10 cellular contexts compared by ENCODE assay signal in genomic region chr16:24580665-24581064, GRCh38. TPM values are rescaled to one million over a fixed set of nuclear protein-coding genes. Genes with fewer than 3 reads are reported as not detected.
DNase-seq lines count a peak whose midpoint lies in the region; ATAC-seq and TF ChIP-seq lines count a peak whose summit lies in the region.
"Had no signal": no experiment of that assay in that cellular context is flagged by ENCODE, and none has a peak within 500 bp of the region (broad histone marks: within the 10 kb centered on the region; RNA-seq: fewer than 3 reads in every experiment).

No MANE protein-coding gene starts in this region.

- DNase-seq in MCF 10A (ENCODE audit: unreplicated experiment) (peak; percentile 35), breast epithelium (ENCODE audit: low spot score in 2 of 2) (no peak), upper lobe of right lung (no peak), NCI-H82 treated with DMSO at 0.1 percent for 48 hours (lab: John Stamatoyannopoulos, UW; ENCODE audit: unreplicated experiment) (no peak)
- DNase-seq: CD4-positive, CD25-positive, alpha-beta regulatory T cell had no signal

- no TSS peak for BruUV-seq in MCF 10A (replicated peaks; lab: Mats Ljungman, UMichigan)

- H3K9me3 Mint-ChIP-seq in MCF 10A (ENCODE audit: unreplicated experiment) = no peaks in the 10 kb centered on the region

- H3K36me3 ChIP-seq in breast epithelium (no peaks in the 10 kb centered on the region), gastroesophageal sphincter (no peaks in the 10 kb centered on the region), upper lobe of right lung (no peaks in the 10 kb centered on the region)

- peaks cover 7% of the 10 kb centered on the region for H3K36me3 Mint-ChIP-seq in MCF 10A (ENCODE audit: insufficient read depth, unreplicated experiment)
- H3K36me3 Mint-ChIP-seq: CD4-positive, CD25-positive, alpha-beta regulatory T cell had no signal

- H3K27me3 Mint-ChIP-seq in MCF 10A (ENCODE audit: insufficient read depth, unreplicated experiment) = no peaks in the 10 kb centered on the region

- POLR2A ChIA-PET in MCF 10A (lab: Yijun Ruan, JAX) = interaction anchor here (0.9 to 1.9 kb wide), 5 partner anchors 14 to 210 kb away, joined by 3 to 7 read pairs (median 3); no protein-coding TSS in a partner anchor

- peaks cover 10% of the 10 kb centered on the region for H3K4me1 Mint-ChIP-seq in MCF 10A (ENCODE audit: insufficient read depth, unreplicated experiment)
- H3K4me1 Mint-ChIP-seq: CD4-positive, CD25-positive, alpha-beta regulatory T cell had no signal

- TF ChIP-seq POLR2A in breast epithelium (IDR thresholded peaks at IDR 0.05) = no peak
- TF ChIP-seq POLR2A in gastroesophageal sphincter (IDR thresholded peaks at IDR 0.05) = no peak

- TF ChIP-seq CTCF in MCF 10A (IDR thresholded peaks at IDR 0.05; ENCODE audit: unreplicated experiment) = peak; percentile 59
- TF ChIP-seq CTCF in breast epithelium (IDR thresholded peaks at IDR 0.05) = no peak
- TF ChIP-seq CTCF in gastroesophageal sphincter (IDR thresholded peaks at IDR 0.05) = peak in 3 of 4 experiments; percentile 30 to 61 (median 41)
- TF ChIP-seq CTCF in upper lobe of right lung (IDR thresholded peaks at IDR 0.05) = peak; percentile 32

- H3K27me3 ChIP-seq in breast epithelium (no peaks in the 10 kb centered on the region), gastroesophageal sphincter (no peaks in the 10 kb centered on the region), upper lobe of right lung (no peaks in the 10 kb centered on the region)

- peak overlapping the region; percentile 27 for H3K27ac Mint-ChIP-seq in MCF 10A (ENCODE audit: low read depth, unreplicated experiment)

- H3K4me1 ChIP-seq in breast epithelium = no peaks in the 10 kb centered on the region
- no peaks in the 10 kb centered on the region for H3K4me1 ChIP-seq in gastroesophageal sphincter
- no peaks in the 10 kb centered on the region for H3K4me1 ChIP-seq in upper lobe of right lung

- intact Hi-C loops in MCF 10A (cut with micrococcal nuclease) = loop anchor here (1.0 to 10.0 kb wide), 3 partner anchors 109 to 220 kb away; no protein-coding TSS in a partner anchor
- intact Hi-C loops in breast epithelium (cut with DNase I; ENCODE audit: low total_unique reads) = no loop called here
- intact Hi-C loops in upper lobe of right lung (cut with DNase I) = no loop called here

- ATAC-seq in SK-N-SH treated with all-trans-retinoic acid at 6 μM for 48 hours (peak; percentile 46; the same call in 1 of the 3 replicates), gastroesophageal sphincter (no peak), upper lobe of right lung (no peak), GM19023 (IDR thresholded peaks at IDR 0.05; ENCODE audit: unreplicated experiment) (no peak)
- ATAC-seq in activated CD4-positive, CD25-positive, alpha-beta regulatory T cell treated with anti-CD3 and anti-CD28 coated beads, Interleukin-2, amount 50 U/mL, for 24 hours = no peak
- ATAC-seq: esophagus mucosa had no signal

- no peak overlapping the region for H3K4me3 Mint-ChIP-seq in MCF 10A (ENCODE audit: unreplicated experiment)
- H3K4me3 Mint-ChIP-seq: CD4-positive, CD25-positive, alpha-beta regulatory T cell had no signal

- H3K27ac ChIP-seq in breast epithelium (no peak overlapping the region), gastroesophageal sphincter (no peak overlapping the region), upper lobe of right lung (no peak overlapping the region)

- H3K9me3 ChIP-seq in breast epithelium (no peaks in the 10 kb centered on the region), gastroesophageal sphincter (no peaks in the 10 kb centered on the region), upper lobe of right lung (no peaks in the 10 kb centered on the region)

- CTCF ChIA-PET in MCF 10A (lab: Yijun Ruan, JAX) = interaction anchor here (0.6 to 5.8 kb wide), 29 partner anchors 8 to 1425 kb away, joined by 3 to 65 read pairs (median 3); no protein-coding TSS in a partner anchor

- WGBS in gastroesophageal sphincter (ENCODE audit: low coverage in 1 of 2), 2 donors = 11 to 21% methylated on average over 1 to 5 of the region's 5 CpGs

- H3K4me3 ChIP-seq in breast epithelium (no peak overlapping the region), gastroesophageal sphincter (no peak overlapping the region), upper lobe of right lung (no peak overlapping the region)

- TF ChIP-seq EP300 in gastroesophageal sphincter (IDR thresholded peaks at IDR 0.05) = no peak

TF ChIP-seq in SK-N-SH treated with all-trans-retinoic acid at 6 μM for 48 hours, 23 proteins besides CTCF, POLR2A, EP300 and RAD21 (continues in another document):
- TF ChIP-seq, protein P1, sequence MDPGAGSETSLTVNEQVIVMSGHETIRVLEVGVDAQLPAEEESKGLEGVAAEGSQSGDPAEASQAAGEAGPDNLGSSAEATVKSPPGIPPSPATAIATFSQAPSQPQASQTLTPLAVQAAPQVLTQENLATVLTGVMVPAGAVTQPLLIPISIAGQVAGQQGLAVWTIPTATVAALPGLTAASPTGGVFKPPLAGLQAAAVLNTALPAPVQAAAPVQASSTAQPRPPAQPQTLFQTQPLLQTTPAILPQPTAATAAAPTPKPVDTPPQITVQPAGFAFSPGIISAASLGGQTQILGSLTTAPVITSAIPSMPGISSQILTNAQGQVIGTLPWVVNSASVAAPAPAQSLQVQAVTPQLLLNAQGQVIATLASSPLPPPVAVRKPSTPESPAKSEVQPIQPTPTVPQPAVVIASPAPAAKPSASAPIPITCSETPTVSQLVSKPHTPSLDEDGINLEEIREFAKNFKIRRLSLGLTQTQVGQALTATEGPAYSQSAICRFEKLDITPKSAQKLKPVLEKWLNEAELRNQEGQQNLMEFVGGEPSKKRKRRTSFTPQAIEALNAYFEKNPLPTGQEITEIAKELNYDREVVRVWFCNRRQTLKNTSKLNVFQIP (CRISPR knock-in tag; IDR thresholded peaks at IDR 0.05; ENCODE audit: borderline replicate concordance, low read depth) = no peak
- TF ChIP-seq, protein P2, sequence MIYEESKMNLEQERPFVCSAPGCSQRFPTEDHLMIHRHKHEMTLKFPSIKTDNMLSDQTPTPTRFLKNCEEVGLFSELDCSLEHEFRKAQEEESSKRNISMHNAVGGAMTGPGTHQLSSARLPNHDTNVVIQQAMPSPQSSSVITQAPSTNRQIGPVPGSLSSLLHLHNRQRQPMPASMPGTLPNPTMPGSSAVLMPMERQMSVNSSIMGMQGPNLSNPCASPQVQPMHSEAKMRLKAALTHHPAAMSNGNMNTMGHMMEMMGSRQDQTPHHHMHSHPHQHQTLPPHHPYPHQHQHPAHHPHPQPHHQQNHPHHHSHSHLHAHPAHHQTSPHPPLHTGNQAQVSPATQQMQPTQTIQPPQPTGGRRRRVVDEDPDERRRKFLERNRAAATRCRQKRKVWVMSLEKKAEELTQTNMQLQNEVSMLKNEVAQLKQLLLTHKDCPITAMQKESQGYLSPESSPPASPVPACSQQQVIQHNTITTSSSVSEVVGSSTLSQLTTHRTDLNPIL (CRISPR knock-in tag; IDR thresholded peaks at IDR 0.05; ENCODE audit: low read depth) = no peak
- TF ChIP-seq ISL1 (CRISPR knock-in tag; IDR thresholded peaks at IDR 0.05) (no peak), TOX (CRISPR knock-in tag; IDR thresholded peaks at IDR 0.05; ENCODE audit: borderline replicate concordance) (no peak), PPARA (CRISPR knock-in tag; IDR thresholded peaks at IDR 0.05; ENCODE audit: borderline replicate concordance) (no peak), ARNTL (CRISPR knock-in tag; IDR thresholded peaks at IDR 0.05; ENCODE audit: borderline replicate concordance, low read depth) (no peak), ZFP30 (CRISPR knock-in tag; IDR thresholded peaks at IDR 0.05) (no peak), ZNF70 (CRISPR knock-in tag; IDR thresholded peaks at IDR 0.05) (no peak), ZC3H10 (CRISPR knock-in tag; IDR thresholded peaks at IDR 0.05) (no peak)
- TF ChIP-seq, protein P3, sequence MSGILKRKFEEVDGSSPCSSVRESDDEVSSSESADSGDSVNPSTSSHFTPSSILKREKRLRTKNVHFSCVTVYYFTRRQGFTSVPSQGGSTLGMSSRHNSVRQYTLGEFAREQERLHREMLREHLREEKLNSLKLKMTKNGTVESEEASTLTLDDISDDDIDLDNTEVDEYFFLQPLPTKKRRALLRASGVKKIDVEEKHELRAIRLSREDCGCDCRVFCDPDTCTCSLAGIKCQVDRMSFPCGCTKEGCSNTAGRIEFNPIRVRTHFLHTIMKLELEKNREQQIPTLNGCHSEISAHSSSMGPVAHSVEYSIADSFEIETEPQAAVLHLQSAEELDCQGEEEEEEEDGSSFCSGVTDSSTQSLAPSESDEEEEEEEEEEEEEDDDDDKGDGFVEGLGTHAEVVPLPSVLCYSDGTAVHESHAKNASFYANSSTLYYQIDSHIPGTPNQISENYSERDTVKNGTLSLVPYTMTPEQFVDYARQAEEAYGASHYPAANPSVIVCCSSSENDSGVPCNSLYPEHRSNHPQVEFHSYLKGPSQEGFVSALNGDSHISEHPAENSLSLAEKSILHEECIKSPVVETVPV (CRISPR knock-in tag; IDR thresholded peaks at IDR 0.05) = no peak
- TF ChIP-seq, protein P4, sequence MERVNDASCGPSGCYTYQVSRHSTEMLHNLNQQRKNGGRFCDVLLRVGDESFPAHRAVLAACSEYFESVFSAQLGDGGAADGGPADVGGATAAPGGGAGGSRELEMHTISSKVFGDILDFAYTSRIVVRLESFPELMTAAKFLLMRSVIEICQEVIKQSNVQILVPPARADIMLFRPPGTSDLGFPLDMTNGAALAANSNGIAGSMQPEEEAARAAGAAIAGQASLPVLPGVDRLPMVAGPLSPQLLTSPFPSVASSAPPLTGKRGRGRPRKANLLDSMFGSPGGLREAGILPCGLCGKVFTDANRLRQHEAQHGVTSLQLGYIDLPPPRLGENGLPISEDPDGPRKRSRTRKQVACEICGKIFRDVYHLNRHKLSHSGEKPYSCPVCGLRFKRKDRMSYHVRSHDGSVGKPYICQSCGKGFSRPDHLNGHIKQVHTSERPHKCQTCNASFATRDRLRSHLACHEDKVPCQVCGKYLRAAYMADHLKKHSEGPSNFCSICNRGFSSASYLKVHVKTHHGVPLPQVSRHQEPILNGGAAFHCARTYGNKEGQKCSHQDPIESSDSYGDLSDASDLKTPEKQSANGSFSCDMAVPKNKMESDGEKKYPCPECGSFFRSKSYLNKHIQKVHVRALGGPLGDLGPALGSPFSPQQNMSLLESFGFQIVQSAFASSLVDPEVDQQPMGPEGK (CRISPR knock-in tag; IDR thresholded peaks at IDR 0.05; ENCODE audit: borderline replicate concordance) = no peak

RNA-seq across cellular contexts. Expression of gene RBBP6, which starts 41.3 kb away (rescaled TPM):
- 50.1 and 57.3 TPM in 2 replicates for total RNA-seq in MCF 10A (2022)
- total RNA-seq in breast epithelium = 10 to 100 TPM; 54.7 to 90.7 (median 67.8) TPM
- total RNA-seq in gastroesophageal sphincter = 100 to 1,000 TPM in 1 of 4 donors, 10 to 100 TPM in 3; 46.0 to 134 (median 66.1) TPM
- 43.8 TPM for total RNA-seq in upper lobe of right lung

Comparison
In these comparisons a context has a peak if more than half of its experiments do, and no peak if none do; other contexts are left out.
1. CTCF ChIP-seq: peak in MCF 10A (single experiment), gastroesophageal sphincter (3 of 4) and upper lobe of right lung (single experiment); none in breast epithelium (0 of 3).